In the genomic region with DNA sequence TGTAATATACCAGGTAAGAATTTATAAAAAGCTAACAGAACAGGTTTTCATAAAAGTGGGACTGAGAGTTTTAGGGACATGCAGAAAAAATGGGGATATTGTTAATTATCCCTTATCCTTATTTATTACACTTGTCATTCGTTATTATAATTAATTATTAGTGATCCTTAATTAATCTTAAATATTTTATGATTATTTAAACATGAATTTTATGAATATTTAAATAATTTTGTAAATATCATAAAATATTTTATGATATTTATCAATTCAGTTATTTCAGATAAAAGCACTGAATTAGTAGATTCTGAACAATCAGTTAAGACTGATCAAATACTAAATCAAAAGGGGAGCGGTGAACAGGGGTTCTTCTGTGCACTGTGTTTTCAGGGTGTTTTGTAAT, we compare ENCODE assay signal across 29 cellular contexts.
"Had no signal": no experiment of that assay in that cellular context is flagged by ENCODE, and none has a peak within 500 bp of the region (broad histone marks: within the 10 kb centered on the region; RNA-seq: fewer than 3 reads in every experiment).

No MANE protein-coding gene starts in this region.

- DNase-seq: naive thymus-derived CD8-positive, alpha-beta T cell; nephron progenitor cell; nucleus accumbens; posterior cingulate gyrus; psoas muscle; right cardiac atrium; right lobe of liver; sigmoid colon; small intestine; stimulated activated CD4-positive, alpha-beta T cell treated with anti-CD3 and anti-CD28 coated beads, Interleukin-15, amount 100 ng/mL, for 24 hours; stimulated activated CD4-positive, alpha-beta T cell treated with anti-CD3 and anti-CD28 coated beads, Interleukin-2, amount 100 ng/mL, for 24 hours; stimulated activated CD4-positive, alpha-beta T cell treated with anti-CD3 and anti-CD28 coated beads, Interleukin-2, amount 100 ng/mL, for 48 hours; stimulated activated CD4-positive, alpha-beta T cell treated with anti-CD3 and anti-CD28 coated beads, Interleukin-4, amount 100 ng/mL, for 24 hours; stimulated activated naive CD4-positive, alpha-beta T cell; stimulated activated naive CD8-positive, alpha-beta T cell treated with anti-CD3 and anti-CD28 coated beads, Interleukin-15, amount 100 ng/mL, for 72 hours; stimulated activated naive CD8-positive, alpha-beta T cell treated with anti-CD3 and anti-CD28 coated beads, Interleukin-15, Interleukin-2, amounts not matched to agents 100 U/mL and 50 U/mL, for 24 hours; substantia nigra; thyroid gland; upper lobe of left lung had no signal

- H3K9me3 ChIP-seq: neutrophil, psoas muscle, right lobe of liver, sigmoid colon, thoracic aorta, thyroid gland, upper lobe of left lung, vagina had no signal

- H3K4me1 ChIP-seq: parathyroid adenoma, psoas muscle, right lobe of liver, sigmoid colon, thyroid gland, tibial nerve, upper lobe of left lung, vagina had no signal

- FAIRE-seq: small intestine, urothelium cell line had no signal

- ATAC-seq: naive thymus-derived CD8-positive, alpha-beta T cell; natural killer cell treated with Interleukin-12 subunit alpha and Interleukin-12 subunit beta and Interleukin-15 and Interleukin-18, amount 100 ng/mL, for 72 hours; psoas muscle; right cardiac atrium; right lobe of liver; stimulated activated effector memory CD8-positive, alpha-beta T cell treated with anti-CD3 and anti-CD28 coated beads, Interleukin-12 subunit alpha, Interleukin-12 subunit beta, amount 100 ng/mL, for 72 hours; stimulated activated naive CD8-positive, alpha-beta T cell treated with anti-CD3 and anti-CD28 coated beads, Interleukin-15, amount 100 ng/mL, for 72 hours; stimulated activated naive CD8-positive, alpha-beta T cell treated with anti-CD3 and anti-CD28 coated beads, Interleukin-15, Interleukin-2, amounts not matched to agents 100 U/mL and 50 U/mL, for 24 hours had no signal

- H3K4me3 ChIP-seq: psoas muscle, right lobe of liver, sigmoid colon, thoracic aorta, thyroid gland, tibial nerve, upper lobe of left lung, vagina had no signal

- H3K27ac Mint-ChIP-seq: naive thymus-derived CD8-positive, alpha-beta T cell; natural killer cell treated with Interleukin-12 subunit alpha and Interleukin-12 subunit beta and Interleukin-15 and Interleukin-18, amount 100 ng/mL, for 72 hours; nephron progenitor cell; progenitor cell of endocrine pancreas; stimulated activated effector memory CD8-positive, alpha-beta T cell treated with anti-CD3 and anti-CD28 coated beads, Interleukin-12 subunit alpha, Interleukin-12 subunit beta, amount 100 ng/mL, for 72 hours; stimulated activated naive CD8-positive, alpha-beta T cell treated with anti-CD3 and anti-CD28 coated beads, Interleukin-15, amount 100 ng/mL, for 72 hours had no signal

- H3K27ac ChIP-seq: neutrophil, parathyroid adenoma, psoas muscle, right lobe of liver, sigmoid colon, thoracic aorta, thyroid gland, tibial nerve, upper lobe of left lung, vagina had no signal

- H3K9ac ChIP-seq: parathyroid adenoma had no signal

- H3K9me3 Mint-ChIP-seq: neural crest cell had no signal

- H3K4me1 Mint-ChIP-seq: naive thymus-derived CD8-positive, alpha-beta T cell; neural crest cell; stimulated activated effector memory CD8-positive, alpha-beta T cell treated with anti-CD3 and anti-CD28 coated beads, Interleukin-12 subunit alpha, Interleukin-12 subunit beta, amount 100 ng/mL, for 72 hours; stimulated activated naive CD8-positive, alpha-beta T cell treated with anti-CD3 and anti-CD28 coated beads, Interleukin-15, amount 100 ng/mL, for 72 hours had no signal

- H3K36me3 Mint-ChIP-seq: stimulated activated effector memory CD8-positive, alpha-beta T cell treated with anti-CD3 and anti-CD28 coated beads, Interleukin-12 subunit alpha, Interleukin-12 subunit beta, amount 100 ng/mL, for 72 hours had no signal

- H3K36me3 ChIP-seq: neutrophil, right lobe of liver, sigmoid colon, thoracic aorta, thyroid gland, tibial nerve, upper lobe of left lung, vagina had no signal

- H3K4me3 Mint-ChIP-seq: naive thymus-derived CD8-positive, alpha-beta T cell; natural killer cell treated with Interleukin-12 subunit alpha and Interleukin-12 subunit beta and Interleukin-15 and Interleukin-18, amount 100 ng/mL, for 72 hours; nephron progenitor cell; neural crest cell; stimulated activated effector memory CD8-positive, alpha-beta T cell treated with anti-CD3 and anti-CD28 coated beads, Interleukin-12 subunit alpha, Interleukin-12 subunit beta, amount 100 ng/mL, for 72 hours; stimulated activated naive CD8-positive, alpha-beta T cell treated with anti-CD3 and anti-CD28 coated beads, Interleukin-15, amount 100 ng/mL, for 72 hours had no signal

- H3K27me3 Mint-ChIP-seq: natural killer cell treated with Interleukin-12 subunit alpha and Interleukin-12 subunit beta and Interleukin-15 and Interleukin-18, amount 100 ng/mL, for 72 hours; progenitor cell of endocrine pancreas; stimulated activated naive CD8-positive, alpha-beta T cell treated with anti-CD3 and anti-CD28 coated beads, Interleukin-15, amount 100 ng/mL, for 72 hours had no signal
